In the genomic region with DNA sequence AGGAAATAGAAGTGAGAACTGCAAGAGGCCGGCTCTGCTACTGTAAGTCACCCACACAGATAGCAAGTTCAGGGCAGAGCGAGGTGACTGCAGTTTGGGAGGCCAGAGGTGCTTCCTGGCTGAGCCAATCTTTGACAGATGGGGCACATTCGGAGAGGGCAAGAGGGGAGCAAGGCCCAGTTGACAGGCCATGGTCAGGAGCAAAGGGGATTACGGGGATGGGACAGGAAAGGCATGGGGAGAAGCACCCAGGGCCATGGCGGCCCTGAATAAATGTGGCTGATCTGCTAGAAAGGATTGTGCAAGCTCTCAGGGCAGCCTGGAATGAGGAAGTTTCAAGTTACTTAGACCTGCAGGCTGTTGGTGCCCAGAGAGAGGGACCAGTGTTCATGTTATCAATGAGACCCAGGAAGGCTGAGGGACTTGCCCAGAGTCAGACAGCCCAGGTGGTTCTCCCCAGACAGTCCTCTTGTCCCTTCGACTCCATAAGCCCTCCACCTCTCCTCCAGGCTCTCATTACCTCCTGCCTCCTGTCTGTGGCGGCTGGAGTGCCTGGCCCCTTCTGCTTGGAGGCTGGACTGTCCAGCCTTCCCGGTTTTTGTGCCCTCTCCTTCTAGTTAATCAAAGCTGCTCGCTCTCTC, we compare ENCODE assay signal across 12 cellular contexts.
DNase-seq lines count a peak whose midpoint lies in the region; ATAC-seq, FAIRE-seq and TF ChIP-seq lines count a peak whose summit lies in the region.
"Had no signal": no experiment of that assay in that cellular context is flagged by ENCODE, and none has a peak within 500 bp of the region (broad histone marks: within the 10 kb centered on the region; RNA-seq: fewer than 3 reads in every experiment).

No MANE protein-coding gene starts in this region.

- no peak overlapping the region for H3K9ac ChIP-seq in adipocyte (ENCODE audit: low read length)
- H3K9ac ChIP-seq in kidney (ENCODE audit: low read length in 2 of 2) = no peak overlapping the region

- H3K36me3 ChIP-seq in right atrium auricular region = peaks cover 19% of the 10 kb centered on the region
- peaks cover 21% of the 10 kb centered on the region for H3K36me3 ChIP-seq in adipocyte (ENCODE audit: control insufficient read depth, insufficient read depth, low read length, severe bottlenecking)
- no peaks in the 10 kb centered on the region for H3K36me3 ChIP-seq in kidney (ENCODE audit: control insufficient read depth in 1 of 2, insufficient read depth in 2 of 2, low read length in 2 of 2)
- peaks cover 0 to 3% of the 10 kb centered on the region in 2 donors for H3K36me3 ChIP-seq in aorta (ENCODE audit: control insufficient read depth in 1 of 2, insufficient read depth in 2 of 2, low read length in 1 of 2)

- no peak for FAIRE-seq in kidney (lab: Jason Lieb, UNC)

- 76 to 84% methylated on average over 9 of the region's 9 CpGs for WGBS in aorta, 2 donors

- H3K4me3 ChIP-seq in right atrium auricular region = no peak overlapping the region
- H3K4me3 ChIP-seq in adipocyte (ENCODE audit: low read length) = no peak overlapping the region
- H3K4me3 ChIP-seq in kidney (ENCODE audit: low read length in 2 of 2) = no peak overlapping the region
- no peak overlapping the region for H3K4me3 ChIP-seq in aorta (ENCODE audit: low read length in 2 of 2)
- H3K4me3 ChIP-seq: esophagus squamous epithelium had no signal

- intact Hi-C loops in Right ventricle myocardium superior (cut with DNase I) (loop anchor here (2.0 to 10.0 kb wide), 2 partner anchors 107 to 187 kb away; no protein-coding TSS in a partner anchor), kidney (cut with DNase I) (loop anchor here (5.0 kb wide), 1 partner anchor 185 kb away; no protein-coding TSS in a partner anchor), aorta (cut with DNase I) (loop anchor here (5.0 to 10.0 kb wide), 3 partner anchors 115 to 627 kb away; no protein-coding TSS in a partner anchor)

- H3K27ac ChIP-seq in right atrium auricular region (no peak overlapping the region), kidney (ENCODE audit: low read depth in 2 of 2, low read length in 2 of 2) (no peak overlapping the region), aorta (ENCODE audit: low read depth in 1 of 2, low read length in 2 of 2) (no peak overlapping the region)

- DNase-seq in Right ventricle myocardium superior (no peak), right atrium auricular region (ENCODE audit: low spot score) (no peak), adipocyte (ENCODE audit: low read depth) (peak; percentile 81), kidney (peak; percentile 61), aorta (no peak), D341Med (ENCODE audit: low spot score) (no peak)
- DNase-seq: activated B cell treated with CpG ODN at 0.5 μM for 24 hours; BE2C; esophagus squamous epithelium; stimulated activated CD4-positive, alpha-beta T cell treated with anti-CD3 and anti-CD28 coated beads, Interleukin-2, amount 100 ng/mL, for 48 hours had no signal

- peak; percentile 41 for ATAC-seq in Right ventricle myocardium superior (ENCODE audit: poor library complexity)
- peak; percentile 51 for ATAC-seq in aorta (ENCODE audit: low FRiP score)
- no peak for ATAC-seq in GM18498 (IDR thresholded peaks at IDR 0.05; ENCODE audit: unreplicated experiment)
- no peak for ATAC-seq in HG02885 (IDR thresholded peaks at IDR 0.05; ENCODE audit: poor library complexity, unreplicated experiment)

- H3K9me3 ChIP-seq in right atrium auricular region = peaks cover 0 to 5% of the 10 kb centered on the region in 2 donors
- H3K9me3 ChIP-seq in adipocyte (ENCODE audit: control insufficient read depth, low read length) = peaks cover 6% of the 10 kb centered on the region
- no peaks in the 10 kb centered on the region for H3K9me3 ChIP-seq in kidney (ENCODE audit: control insufficient read depth in 1 of 2, low read length in 2 of 2)
- H3K9me3 ChIP-seq in aorta (ENCODE audit: control insufficient read depth, low read length) = no peaks in the 10 kb centered on the region
- H3K9me3 ChIP-seq: BE2C, esophagus squamous epithelium had no signal

- H3K27me3 ChIP-seq in right atrium auricular region (no peaks in the 10 kb centered on the region), adipocyte (replicated peaks; ENCODE audit: control insufficient read depth, insufficient read depth, low read length) (no peaks in the 10 kb centered on the region), aorta (ENCODE audit: control insufficient read depth in 1 of 2, insufficient read depth in 2 of 2, low read length in 1 of 2) (no peaks in the 10 kb centered on the region)
- H3K27me3 ChIP-seq: BE2C, esophagus squamous epithelium had no signal

- H3K4me1 ChIP-seq in right atrium auricular region = peaks cover 0 to 30% of the 10 kb centered on the region in 2 donors
- peaks cover 19% of the 10 kb centered on the region for H3K4me1 ChIP-seq in adipocyte (ENCODE audit: control insufficient read depth, insufficient read depth, low read length)
- H3K4me1 ChIP-seq in kidney (ENCODE audit: control insufficient read depth in 1 of 2, insufficient read depth in 1 of 2, low read depth in 1 of 2, low read length in 2 of 2) = peaks cover 5 to 7% of the 10 kb centered on the region in 2 donors
- no peaks in the 10 kb centered on the region for H3K4me1 ChIP-seq in aorta (ENCODE audit: control insufficient read depth in 1 of 2, insufficient read depth in 2 of 2, low read length in 2 of 2)

- TF ChIP-seq CTCF in right atrium auricular region (IDR thresholded peaks at IDR 0.05) = no peak
- no peak for TF ChIP-seq CTCF in kidney (IDR thresholded peaks at IDR 0.05; ENCODE audit: borderline replicate concordance, extremely low read depth, insufficient read depth)

Comparison
In these comparisons a context has a peak if more than half of its experiments do, and no peak if none do; other contexts are left out.
1. ATAC-seq: peak in Right ventricle myocardium superior (single experiment) and aorta (single experiment); none in GM18498 (single experiment) and HG02885 (single experiment).
2. DNase-seq: peak in adipocyte (single experiment) and kidney (single experiment); none in Right ventricle myocardium superior (single experiment), right atrium auricular region (single experiment), aorta (0 of 2) and D341Med (single experiment).